ENCODE assay signal across 15 cellular contexts in genomic region chr17:57506253-57506911, GRCh38.
DNase-seq lines count a peak whose midpoint lies in the region; ATAC-seq and TF ChIP-seq lines count a peak whose summit lies in the region.
"Had no signal": no experiment of that assay in that cellular context is flagged by ENCODE, and none has a peak within 500 bp of the region (broad histone marks: within the 10 kb centered on the region; RNA-seq: fewer than 3 reads in every experiment).

No MANE protein-coding gene starts in this region.

- no peak for DNase-seq in breast epithelium (ENCODE audit: low spot score in 2 of 2)
- DNase-seq in mammary epithelial cell: no peak
- peak; percentile 53 for DNase-seq in islet precursor cell
- DNase-seq in glutamatergic neuron: no peak
- DNase-seq in AG20443 (ENCODE audit: low spot score): no peak
- DNase-seq in HK-2 (ENCODE audit: unreplicated experiment): no peak
- DNase-seq: activated CD8-positive, alpha-beta memory T cell treated with anti-CD3 and anti-CD28 coated beads, Interleukin-2, amount 50 U/mL, for 48 hours; foreskin fibroblast; NCI-H774; SHP77 treated with DMSO at 0.1 percent for 48 hours; transverse colon had no signal

- H3K9ac ChIP-seq in mammary epithelial cell (ENCODE audit: insufficient read depth, low read length): no peak overlapping the region

- no peaks in the 10 kb centered on the region for H3K4me1 ChIP-seq in breast epithelium
- no peaks in the 10 kb centered on the region for H3K4me1 ChIP-seq in mammary epithelial cell (ENCODE audit: insufficient read depth, low read length)

- no peak for TF ChIP-seq CTCF in breast epithelium (IDR thresholded peaks at IDR 0.05)
- no peak for TF ChIP-seq CTCF in mammary epithelial cell (conservative IDR thresholded peaks at IDR 0.05 in 1 of 2, IDR thresholded peaks at IDR 0.05 in 1 of 2; ENCODE audit: extremely low read depth in 1 of 2, insufficient read depth in 1 of 2, low read depth in 1 of 2, low read length in 2 of 2)
- no peak for TF ChIP-seq CTCF in glutamatergic neuron (IDR thresholded peaks at IDR 0.05; ENCODE audit: partially characterized antibody, unreplicated experiment)

- H3K27me3 Mint-ChIP-seq in glutamatergic neuron (ENCODE audit: unreplicated experiment): peaks cover under 1% of the 10 kb centered on the region

- H3K27me3 ChIP-seq in breast epithelium: no peaks in the 10 kb centered on the region
- no peaks in the 10 kb centered on the region for H3K27me3 ChIP-seq in mammary epithelial cell (ENCODE audit: insufficient read depth, low read length)
- H3K27me3 ChIP-seq: transverse colon had no signal

- H3K27ac ChIP-seq in breast epithelium (peak overlapping the region; percentile 36 to 56), mammary epithelial cell (ENCODE audit: insufficient read depth, low read depth, low read length) (no peak overlapping the region)
- H3K27ac ChIP-seq: HL-60, transverse colon had no signal

- TF ChIP-seq POLR2A in breast epithelium (IDR thresholded peaks at IDR 0.05): no peak

- CTCF ChIA-PET in mammary epithelial cell (lab: Charles Lee; ENCODE audit: low non-redundant PET): no interaction called here

- dilution Hi-C loops in mammary epithelial cell (cut with HindIII; ENCODE audit: low sequenced_read_pairs): no loop called here

- no peaks in the 10 kb centered on the region for H3K36me3 ChIP-seq in breast epithelium
- no peaks in the 10 kb centered on the region for H3K36me3 ChIP-seq in mammary epithelial cell (ENCODE audit: insufficient read depth, low read length)
- H3K36me3 ChIP-seq: transverse colon had no signal

- no peaks in the 10 kb centered on the region for H4K20me1 ChIP-seq in mammary epithelial cell (ENCODE audit: insufficient read depth, low read length)

- peak; percentile 47 for ATAC-seq in SK-N-SH treated with all-trans-retinoic acid at 6 μM for 48 hours
- ATAC-seq in GM21423 (IDR thresholded peaks at IDR 0.05; ENCODE audit: unreplicated experiment): no peak

- H3K36me3 Mint-ChIP-seq in glutamatergic neuron (ENCODE audit: unreplicated experiment): peaks cover 4% of the 10 kb centered on the region

- H3K4me3 Mint-ChIP-seq in glutamatergic neuron (ENCODE audit: unreplicated experiment): no peak overlapping the region
- H3K4me3 Mint-ChIP-seq: neural crest cell had no signal

- 89% methylated on average over 16 of the region's 16 CpGs for WGBS in mammary epithelial cell (ENCODE audit: low coverage, missing lambda C conversion rate)

- BruUV-seq in mammary epithelial cell (replicated peaks; lab: Mats Ljungman, UMichigan): no TSS peak

- in situ Hi-C loops in mammary epithelial cell (cut with MboI; ENCODE audit: low sequenced_read_pairs in 2 of 2): no loop called here

- H3K27ac Mint-ChIP-seq in glutamatergic neuron (ENCODE audit: unreplicated experiment): no peak overlapping the region

- intact Hi-C loops in breast epithelium (cut with DNase I; ENCODE audit: low total_unique reads): no loop called here
- intact Hi-C loops in mammary epithelial cell (cut with micrococcal nuclease): no loop called here

- H3K4me2 ChIP-seq in mammary epithelial cell (ENCODE audit: insufficient read depth, low read depth, low read length): no peak overlapping the region

- no peaks in the 10 kb centered on the region for H3K9me3 ChIP-seq in breast epithelium
- no peaks in the 10 kb centered on the region for H3K9me3 ChIP-seq in mammary epithelial cell (replicated peaks; ENCODE audit: insufficient read depth, low read length)
- H3K9me3 ChIP-seq: transverse colon had no signal

- no peaks in the 10 kb centered on the region for H3K79me2 ChIP-seq in mammary epithelial cell (ENCODE audit: insufficient read depth, low read length)

- H3K9me3 Mint-ChIP-seq in glutamatergic neuron (ENCODE audit: unreplicated experiment): peaks cover 8% of the 10 kb centered on the region
- H3K9me3 Mint-ChIP-seq: neural crest cell had no signal

- H3K4me1 Mint-ChIP-seq in glutamatergic neuron (ENCODE audit: low read depth, unreplicated experiment): peaks cover 44% of the 10 kb centered on the region

- H2AFZ ChIP-seq in mammary epithelial cell (ENCODE audit: low read depth, low read length): no peak overlapping the region

- H3K4me3 ChIP-seq in breast epithelium (peak overlapping the region in 1 of 3 donors; percentile 7), mammary epithelial cell (replicated peaks in 1 of 3; ENCODE audit: insufficient read depth in 1 of 3, low read depth in 2 of 3, low read length in 3 of 3) (no peak overlapping the region)
- H3K4me3 ChIP-seq: transverse colon had no signal

TF ChIP-seq in SK-N-SH treated with all-trans-retinoic acid at 6 μM for 48 hours, 23 proteins besides CTCF, POLR2A, EP300 and RAD21 (continues in another document):
- TF ChIP-seq ARNTL (CRISPR knock-in tag; IDR thresholded peaks at IDR 0.05; ENCODE audit: borderline replicate concordance, low read depth) (no peak), ZNF70 (CRISPR knock-in tag; IDR thresholded peaks at IDR 0.05) (peak; percentile 49; the same call in 1 of the 2 replicates), PATZ1 (CRISPR knock-in tag; IDR thresholded peaks at IDR 0.05; ENCODE audit: borderline replicate concordance) (no peak), ISL1 (CRISPR knock-in tag; IDR thresholded peaks at IDR 0.05) (no peak), CREB5 (CRISPR knock-in tag; IDR thresholded peaks at IDR 0.05; ENCODE audit: low read depth) (no peak), ZFP3 (CRISPR knock-in tag; IDR thresholded peaks at IDR 0.05) (0 out of 2 replicates have a peak, but pooled peaks have one; percentile 27), ZFP30 (CRISPR knock-in tag; IDR thresholded peaks at IDR 0.05) (no peak), ZNF565 (CRISPR knock-in tag; conservative IDR thresholded peaks at IDR 0.05; ENCODE audit: low read depth) (0 out of 2 replicates have a peak, but pooled peaks have one; percentile 71), ESRRG (CRISPR knock-in tag; IDR thresholded peaks at IDR 0.05) (no peak), ZC3H10 (CRISPR knock-in tag; IDR thresholded peaks at IDR 0.05) (no peak), CSRNP3 (CRISPR knock-in tag; IDR thresholded peaks at IDR 0.05) (no peak), BACH2 (CRISPR knock-in tag; IDR thresholded peaks at IDR 0.05; ENCODE audit: borderline replicate concordance) (no peak), POU6F1 (CRISPR knock-in tag; IDR thresholded peaks at IDR 0.05; ENCODE audit: borderline replicate concordance, low read depth) (no peak), PPARA (CRISPR knock-in tag; IDR thresholded peaks at IDR 0.05; ENCODE audit: borderline replicate concordance) (no peak), TCF4 (CRISPR knock-in tag; IDR thresholded peaks at IDR 0.05; ENCODE audit: borderline replicate concordance) (peak; percentile 83), GLIS3 (CRISPR knock-in tag; IDR thresholded peaks at IDR 0.05) (0 out of 2 replicates have a peak, but pooled peaks have one; percentile 34), SNAI2 (CRISPR knock-in tag; IDR thresholded peaks at IDR 0.05) (no peak)
